Comparison of ENCODE assay signal across 12 cellular contexts in genomic region chr11:2511421-2512369, GRCh38.
A peak's percentile ranks its signal among the peaks of the same experiment; 100 is the strongest.
DNase-seq lines count a peak whose midpoint lies in the region; ATAC-seq and TF ChIP-seq lines count a peak whose summit lies in the region.
"Had no signal": no experiment of that assay in that cellular context is flagged by ENCODE, and none has a peak within 500 bp of the region (broad histone marks: within the 10 kb centered on the region; RNA-seq: fewer than 3 reads in every experiment).

No MANE protein-coding gene starts in this region.

- TF ChIP-seq CTCF in coronary artery (IDR thresholded peaks at IDR 0.05) (no peak), lower lobe of right lung (IDR thresholded peaks at IDR 0.05) (no peak), tibial artery (IDR thresholded peaks at IDR 0.05) (no peak)

- H3K36me3 Mint-ChIP-seq in activated CD4-positive, alpha-beta memory T cell treated with anti-CD3 and anti-CD28 coated beads for 36 hours = no peaks in the 10 kb centered on the region
- no peaks in the 10 kb centered on the region for H3K36me3 Mint-ChIP-seq in activated CD4-positive, alpha-beta memory T cell treated with anti-CD3 and anti-CD28 coated beads, Interleukin-2, amount 10 ng/mL, durations not matched to agents 7 days and 5 days (ENCODE audit: low read depth)
- H3K36me3 Mint-ChIP-seq in CD4-positive, alpha-beta memory T cell = no peaks in the 10 kb centered on the region

- peak; percentile 4 for DNase-seq in activated CD4-positive, alpha-beta memory T cell treated with anti-CD3 and anti-CD28 coated beads for 36 hours
- no peak for DNase-seq in activated CD4-positive, alpha-beta memory T cell treated with anti-CD3 and anti-CD28 coated beads, Interleukin-2, amount 10 ng/mL, durations not matched to agents 7 days and 5 days
- DNase-seq in coronary artery (ENCODE audit: low spot score) (peak; percentile 69), lower lobe of right lung (peak; percentile 47), tibial artery (peak; percentile 49 to 67), occipital lobe (lab: John Stamatoyannopoulos, UW) (no peak)
- DNase-seq in CD4-positive, alpha-beta memory T cell = no peak
- DNase-seq: DMS79 treated with DMSO at 0.1 percent for 48 hours, NCI-H510A treated with DMSO at 0.1 percent for 48 hours had no signal

- CTCF ChIA-PET in activated CD4-positive, alpha-beta memory T cell treated with anti-CD3 and anti-CD28 coated beads for 36 hours (lab: Charles Lee) = no interaction called here
- CTCF ChIA-PET in activated CD4-positive, alpha-beta memory T cell treated with anti-CD3 and anti-CD28 coated beads, Interleukin-2, amount 10 ng/mL, durations not matched to agents 7 days and 5 days (lab: Charles Lee) = no interaction called here
- CTCF ChIA-PET in CD4-positive, alpha-beta memory T cell (lab: Charles Lee; ENCODE audit: partially characterized antibody) = no interaction called here

- H3K36me3 ChIP-seq in lower lobe of right lung = no peaks in the 10 kb centered on the region
- no peaks in the 10 kb centered on the region for H3K36me3 ChIP-seq in tibial artery
- H3K36me3 ChIP-seq in CD4-positive, alpha-beta memory T cell (ENCODE audit: insufficient read depth, low read length) = no peaks in the 10 kb centered on the region

- ATAC-seq in lower lobe of right lung (peak; percentile 33 to 40), GM18909 (IDR thresholded peaks at IDR 0.05; ENCODE audit: poor library complexity, unreplicated experiment) (no peak)

- H3K27me3 ChIP-seq in lower lobe of right lung (ENCODE audit: low read depth) (no peaks in the 10 kb centered on the region), tibial artery (peaks cover 0 to 19% of the 10 kb centered on the region in 2 donors)
- no peaks in the 10 kb centered on the region for H3K27me3 ChIP-seq in CD4-positive, alpha-beta memory T cell (ENCODE audit: insufficient read depth, low read length)

- peak overlapping the region in 1 of 2 donors; percentile 75 for H3K27ac ChIP-seq in coronary artery
- peak overlapping the region; percentile 54 for H3K27ac ChIP-seq in lower lobe of right lung
- H3K27ac ChIP-seq in tibial artery = no peak overlapping the region
- no peak overlapping the region for H3K27ac ChIP-seq in CD4-positive, alpha-beta memory T cell (ENCODE audit: low read depth, low read length)
- H3K27ac ChIP-seq: KMS-11 had no signal

- H3K27ac Mint-ChIP-seq in activated CD4-positive, alpha-beta memory T cell treated with anti-CD3 and anti-CD28 coated beads for 36 hours = no peak overlapping the region
- no peak overlapping the region for H3K27ac Mint-ChIP-seq in activated CD4-positive, alpha-beta memory T cell treated with anti-CD3 and anti-CD28 coated beads, Interleukin-2, amount 10 ng/mL, durations not matched to agents 7 days and 5 days
- no peak overlapping the region for H3K27ac Mint-ChIP-seq in CD4-positive, alpha-beta memory T cell
- H3K27ac Mint-ChIP-seq: activated CD4-positive, alpha-beta T cell treated with anti-CD3 and anti-CD28 coated beads, Interleukin-2, amount 10 ng/mL, durations not matched to agents 24 days and 14 days had no signal

- peaks cover 16% of the 10 kb centered on the region for H3K4me1 ChIP-seq in lower lobe of right lung
- H3K4me1 ChIP-seq in tibial artery = no peaks in the 10 kb centered on the region
- no peaks in the 10 kb centered on the region for H3K4me1 ChIP-seq in CD4-positive, alpha-beta memory T cell (ENCODE audit: insufficient read depth, low read length)

- H3K4me3 Mint-ChIP-seq in activated CD4-positive, alpha-beta memory T cell treated with anti-CD3 and anti-CD28 coated beads for 36 hours = no peak overlapping the region
- H3K4me3 Mint-ChIP-seq in activated CD4-positive, alpha-beta memory T cell treated with anti-CD3 and anti-CD28 coated beads, Interleukin-2, amount 10 ng/mL, durations not matched to agents 7 days and 5 days = no peak overlapping the region
- H3K4me3 Mint-ChIP-seq in CD4-positive, alpha-beta memory T cell = no peak overlapping the region
- H3K4me3 Mint-ChIP-seq: activated CD4-positive, alpha-beta T cell treated with anti-CD3 and anti-CD28 coated beads, Interleukin-2, amount 10 ng/mL, durations not matched to agents 24 days and 14 days had no signal

- H3K27me3 Mint-ChIP-seq in activated CD4-positive, alpha-beta memory T cell treated with anti-CD3 and anti-CD28 coated beads for 36 hours = no peaks in the 10 kb centered on the region
- H3K27me3 Mint-ChIP-seq in activated CD4-positive, alpha-beta memory T cell treated with anti-CD3 and anti-CD28 coated beads, Interleukin-2, amount 10 ng/mL, durations not matched to agents 7 days and 5 days = no peaks in the 10 kb centered on the region
- H3K27me3 Mint-ChIP-seq in CD4-positive, alpha-beta memory T cell = no peaks in the 10 kb centered on the region
- H3K27me3 Mint-ChIP-seq: activated CD4-positive, alpha-beta T cell treated with anti-CD3 and anti-CD28 coated beads, Interleukin-2, amount 10 ng/mL, durations not matched to agents 24 days and 14 days had no signal

- no peaks in the 10 kb centered on the region for H3K9me3 Mint-ChIP-seq in activated CD4-positive, alpha-beta memory T cell treated with anti-CD3 and anti-CD28 coated beads for 36 hours
- no peaks in the 10 kb centered on the region for H3K9me3 Mint-ChIP-seq in activated CD4-positive, alpha-beta memory T cell treated with anti-CD3 and anti-CD28 coated beads, Interleukin-2, amount 10 ng/mL, durations not matched to agents 7 days and 5 days
- H3K9me3 Mint-ChIP-seq in CD4-positive, alpha-beta memory T cell = no peaks in the 10 kb centered on the region
- H3K9me3 Mint-ChIP-seq: activated CD4-positive, alpha-beta T cell treated with anti-CD3 and anti-CD28 coated beads, Interleukin-2, amount 10 ng/mL, durations not matched to agents 24 days and 14 days had no signal

- POLR2A ChIA-PET in activated CD4-positive, alpha-beta memory T cell treated with anti-CD3 and anti-CD28 coated beads for 36 hours (lab: Charles Lee) = no interaction called here
- POLR2A ChIA-PET in activated CD4-positive, alpha-beta memory T cell treated with anti-CD3 and anti-CD28 coated beads, Interleukin-2, amount 10 ng/mL, durations not matched to agents 7 days and 5 days (lab: Charles Lee) = no interaction called here
- POLR2A ChIA-PET in CD4-positive, alpha-beta memory T cell (lab: Charles Lee; ENCODE audit: partially characterized antibody) = no interaction called here

- H3K9me3 ChIP-seq in lower lobe of right lung (no peaks in the 10 kb centered on the region), tibial artery (no peaks in the 10 kb centered on the region)
- no peaks in the 10 kb centered on the region for H3K9me3 ChIP-seq in CD4-positive, alpha-beta memory T cell (ENCODE audit: control insufficient read depth in 1 of 2, low read length in 2 of 2)

- intact Hi-C loops in activated CD4-positive, alpha-beta memory T cell treated with anti-CD3 and anti-CD28 coated beads for 36 hours (cut with micrococcal nuclease) = no loop called here
- intact Hi-C loops in lower lobe of right lung (cut with DNase I) (no loop called here), tibial artery (cut with DNase I; ENCODE audit: low total_unique reads) (no loop called here)
- intact Hi-C loops in CD4-positive, alpha-beta memory T cell (cut with micrococcal nuclease) = no loop called here

- peaks cover 2% of the 10 kb centered on the region for H3K4me1 Mint-ChIP-seq in activated CD4-positive, alpha-beta memory T cell treated with anti-CD3 and anti-CD28 coated beads for 36 hours (ENCODE audit: low read depth)
- peaks cover 5% of the 10 kb centered on the region for H3K4me1 Mint-ChIP-seq in activated CD4-positive, alpha-beta memory T cell treated with anti-CD3 and anti-CD28 coated beads, Interleukin-2, amount 10 ng/mL, durations not matched to agents 7 days and 5 days
- H3K4me1 Mint-ChIP-seq in CD4-positive, alpha-beta memory T cell = peaks cover 4 to 20% (median 11%) of the 10 kb centered on the region in 4 donors

- H3K4me3 ChIP-seq in coronary artery = no peak overlapping the region
- no peak overlapping the region for H3K4me3 ChIP-seq in lower lobe of right lung
- H3K4me3 ChIP-seq in tibial artery = no peak overlapping the region
- H3K4me3 ChIP-seq in CD4-positive, alpha-beta memory T cell (ENCODE audit: low read length in 2 of 2) = no peak overlapping the region

Comparison
In these comparisons a context has a peak if more than half of its experiments do, and no peak if none do; other contexts are left out.
1. DNase-seq: peak in activated CD4-positive, alpha-beta memory T cell treated with anti-CD3 and anti-CD28 coated beads for 36 hours (single experiment), coronary artery (single experiment), lower lobe of right lung (single experiment) and tibial artery (2 of 2); none in activated CD4-positive, alpha-beta memory T cell treated with anti-CD3 and anti-CD28 coated beads, Interleukin-2, amount 10 ng/mL, durations not matched to agents 7 days and 5 days (single experiment), occipital lobe (single experiment) and CD4-positive, alpha-beta memory T cell (0 of 5).